Comparison of ENCODE assay signal across 9 cellular contexts in genomic region chr9:95264954-95265615, GRCh38. TPM values are rescaled to one million over a fixed set of nuclear protein-coding genes. Genes with fewer than 3 reads are reported as not detected.
A peak's percentile ranks its signal among the peaks of the same experiment; 100 is the strongest.
DNase-seq lines count a peak whose midpoint lies in the region; ATAC-seq and TF ChIP-seq lines count a peak whose summit lies in the region.
"Had no signal": no experiment of that assay in that cellular context is flagged by ENCODE, and none has a peak within 500 bp of the region (broad histone marks: within the 10 kb centered on the region; RNA-seq: fewer than 3 reads in every experiment).

No MANE protein-coding gene starts in this region.

- WGBS in body of pancreas, 2 donors = 60 to 65% methylated on average over 5 of the region's 5 CpGs

- H3K27ac ChIP-seq in KOPT-K1 (ENCODE audit: low read depth, low read length, poor library complexity, severe bottlenecking) = peak overlapping the region; percentile 16
- no peak overlapping the region for H3K27ac ChIP-seq in body of pancreas
- H3K27ac ChIP-seq in lower lobe of right lung = no peak overlapping the region
- no peak overlapping the region for H3K27ac ChIP-seq in Peyer's patch

- H3K27me3 ChIP-seq in BJ (ENCODE audit: control insufficient read depth, insufficient read depth, low read length) (no peaks in the 10 kb centered on the region), body of pancreas (no peaks in the 10 kb centered on the region), lower lobe of right lung (ENCODE audit: low read depth) (no peaks in the 10 kb centered on the region), Peyer's patch (no peaks in the 10 kb centered on the region)

- ATAC-seq in body of pancreas (peak; percentile 27), lower lobe of right lung (no peak), HG03095 (IDR thresholded peaks at IDR 0.05; ENCODE audit: unreplicated experiment) (no peak)

- TF ChIP-seq POLR2A in body of pancreas (IDR thresholded peaks at IDR 0.05) (no peak), Peyer's patch (IDR thresholded peaks at IDR 0.05) (no peak)

- intact Hi-C loops in body of pancreas (cut with DNase I) = no loop called here
- intact Hi-C loops in lower lobe of right lung (cut with DNase I) = no loop called here

- no peak overlapping the region for H3K4me3 ChIP-seq in BJ (ENCODE audit: low read depth, low read length)
- H3K4me3 ChIP-seq in body of pancreas = no peak overlapping the region
- no peak overlapping the region for H3K4me3 ChIP-seq in lower lobe of right lung
- no peak overlapping the region for H3K4me3 ChIP-seq in Peyer's patch

- H3K36me3 ChIP-seq in BJ (ENCODE audit: control insufficient read depth, insufficient read depth, low read length) (no peaks in the 10 kb centered on the region), KOPT-K1 (ENCODE audit: insufficient read depth, low read length) (no peaks in the 10 kb centered on the region), body of pancreas (replicated peaks in 1 of 2; ENCODE audit: insufficient read depth in 1 of 2, low read depth in 2 of 2) (no peaks in the 10 kb centered on the region), lower lobe of right lung (no peaks in the 10 kb centered on the region), Peyer's patch (no peaks in the 10 kb centered on the region)

- CTCF ChIA-PET in BJ (lab: Yijun Ruan, JAX) = interaction anchor here (0.6 to 1.5 kb wide), 8 partner anchors 10 to 1371 kb away, joined by 3 to 5 read pairs (median 4); no protein-coding TSS in a partner anchor

- H3K9me3 ChIP-seq in KOPT-K1 (ENCODE audit: insufficient read depth, low read length, poor library complexity, severe bottlenecking) (no peaks in the 10 kb centered on the region), body of pancreas (no peaks in the 10 kb centered on the region), lower lobe of right lung (no peaks in the 10 kb centered on the region), Peyer's patch (no peaks in the 10 kb centered on the region)

- peak; percentile 60 for TF ChIP-seq CTCF in BJ (IDR thresholded peaks at IDR 0.05; ENCODE audit: insufficient read depth, low read depth, low read length)
- TF ChIP-seq CTCF in body of pancreas (IDR thresholded peaks at IDR 0.05) = peak in 5 of 7 experiments; percentile 14 to 44 (median 29)
- TF ChIP-seq CTCF in lower lobe of right lung (IDR thresholded peaks at IDR 0.05) = peak; percentile 26
- peak in 3 of 6 experiments; percentile 39 to 44 (median 39) for TF ChIP-seq CTCF in Peyer's patch (IDR thresholded peaks at IDR 0.05)

- POLR2A ChIA-PET in BJ (lab: Charles Lee) = interaction anchor here (0.5 to 0.6 kb wide), 2 partner anchors 244 to 252 kb away, joined by 3 to 4 read pairs; no protein-coding TSS in a partner anchor

- H3K4me1 ChIP-seq in body of pancreas (peaks cover 39% of the 10 kb centered on the region), lower lobe of right lung (no peaks in the 10 kb centered on the region), Peyer's patch (peaks cover 0 to 26% (median 0%) of the 10 kb centered on the region in 4 donors)

- no peak for DNase-seq in BJ (ENCODE audit: low read depth)
- DNase-seq in body of pancreas = no peak
- DNase-seq in lower lobe of right lung = no peak
- no peak for DNase-seq in NCI-H187 (lab: John Stamatoyannopoulos, UW)
- DNase-seq in Peyer's patch = no peak
- DNase-seq in NCI-H1048 (lab: John Stamatoyannopoulos, UW) = no peak
- DNase-seq: SHP77 had no signal

RNA-seq across cellular contexts. Expression of gene FANCC, which starts 52.4 kb away (rescaled TPM):
- polyA plus RNA-seq in BJ (2011; rRNA removed) = 5.5 and 6.1 TPM in 2 replicates
- 4.4 and 6.8 TPM in 2 replicates for polyA minus RNA-seq in BJ (2011; rRNA and poly(A)+ RNA removed)
- total RNA-seq in body of pancreas (10 to 100 TPM in 1 of 2 donors, 1 to 10 TPM in 1; 7.5 to 12.5 TPM), lower lobe of right lung (11.3 TPM), Peyer's patch (10 to 100 TPM; 13.8 to 32.2 (median 21.4) TPM)
